17 cellular contexts compared by ENCODE assay signal in genomic region chr3:13336592-13336991, GRCh38.
DNase-seq lines count a peak whose midpoint lies in the region; ATAC-seq lines count a peak whose summit lies in the region.
"Had no signal": no experiment of that assay in that cellular context is flagged by ENCODE, and none has a peak within 500 bp of the region (broad histone marks: within the 10 kb centered on the region; RNA-seq: fewer than 3 reads in every experiment).

No MANE protein-coding gene starts in this region.

- intact Hi-C loops in activated T-helper 2 cell treated with anti-CD3 and anti-CD28 coated beads, Interferon-gamma antibody, Interleukin-2, Interleukin-4, amounts not matched to agents 10 μg/mL and 5 μg/mL and 100 μg/mL, durations not matched to agents 14 hours and 24 hours and 36 hours (cut with micrococcal nuclease), result no loop called here

- peak overlapping the region; percentile 65 to 87 for H3K27ac Mint-ChIP-seq in stimulated activated naive CD8-positive, alpha-beta T cell treated with anti-CD3 and anti-CD28 coated beads, Interleukin-15, amount 100 ng/mL, for 72 hours
- H3K27ac Mint-ChIP-seq in IgD-negative memory B cell, result peak overlapping the region; percentile 39 to 86 (median 57)
- H3K27ac Mint-ChIP-seq in activated T-helper 2 cell treated with anti-CD3 and anti-CD28 coated beads, Interferon-gamma antibody, Interleukin-2, Interleukin-4, amounts not matched to agents 10 μg/mL and 5 μg/mL and 100 μg/mL, durations not matched to agents 14 hours and 24 hours and 36 hours, result peak overlapping the region; percentile 17

- no peak for ATAC-seq in stimulated activated naive CD8-positive, alpha-beta T cell treated with anti-CD3 and anti-CD28 coated beads, Interleukin-15, amount 100 ng/mL, for 72 hours
- no peak for ATAC-seq in stimulated activated naive CD8-positive, alpha-beta T cell treated with anti-CD3 and anti-CD28 coated beads, Interleukin-15, Interleukin-2, amounts not matched to agents 100 U/mL and 50 U/mL, for 24 hours
- ATAC-seq: HCT116 had no signal

- no peaks in the 10 kb centered on the region for H3K4me1 Mint-ChIP-seq in stimulated activated naive CD8-positive, alpha-beta T cell treated with anti-CD3 and anti-CD28 coated beads, Interleukin-15, amount 100 ng/mL, for 72 hours
- peaks cover 24 to 32% (median 30%) of the 10 kb centered on the region in 3 donors for H3K4me1 Mint-ChIP-seq in IgD-negative memory B cell
- H3K4me1 Mint-ChIP-seq in activated T-helper 2 cell treated with anti-CD3 and anti-CD28 coated beads, Interferon-gamma antibody, Interleukin-2, Interleukin-4, amounts not matched to agents 10 μg/mL and 5 μg/mL and 100 μg/mL, durations not matched to agents 14 hours and 24 hours and 36 hours (ENCODE audit: low read depth), result no peaks in the 10 kb centered on the region

- no peak for DNase-seq in stimulated activated naive CD8-positive, alpha-beta T cell treated with anti-CD3 and anti-CD28 coated beads, Interleukin-15, amount 100 ng/mL, for 72 hours
- no peak for DNase-seq in stimulated activated naive CD8-positive, alpha-beta T cell treated with anti-CD3 and anti-CD28 coated beads, Interleukin-15, Interleukin-2, amounts not matched to agents 100 U/mL and 50 U/mL, for 24 hours
- DNase-seq in activated T-helper 2 cell treated with anti-CD3 and anti-CD28 coated beads, Interferon-gamma antibody, Interleukin-2, Interleukin-4, amounts not matched to agents 10 μg/mL and 5 μg/mL and 100 μg/mL, durations not matched to agents 14 hours and 24 hours and 36 hours (ENCODE audit: low spot score), result no peak
- DNase-seq in NCI-H2107 (lab: John Stamatoyannopoulos, UW) (no peak), NCI-H2171 (lab: John Stamatoyannopoulos, UW) (no peak), C1 segment of cervical spinal cord (lab: John Stamatoyannopoulos, UW) (no peak)
- DNase-seq: ACHN, AML-193, GF-D8, GM23248, IMR-90, NCI-H1436, NCI-H2029, NCI-H774, PC-9 had no signal

- no peak overlapping the region for H3K4me3 Mint-ChIP-seq in stimulated activated naive CD8-positive, alpha-beta T cell treated with anti-CD3 and anti-CD28 coated beads, Interleukin-15, amount 100 ng/mL, for 72 hours
- H3K4me3 Mint-ChIP-seq in IgD-negative memory B cell, result no peak overlapping the region
- no peak overlapping the region for H3K4me3 Mint-ChIP-seq in activated T-helper 2 cell treated with anti-CD3 and anti-CD28 coated beads, Interferon-gamma antibody, Interleukin-2, Interleukin-4, amounts not matched to agents 10 μg/mL and 5 μg/mL and 100 μg/mL, durations not matched to agents 14 hours and 24 hours and 36 hours (ENCODE audit: low read depth)

- no peaks in the 10 kb centered on the region for H3K9me3 Mint-ChIP-seq in stimulated activated naive CD8-positive, alpha-beta T cell treated with anti-CD3 and anti-CD28 coated beads, Interleukin-15, amount 100 ng/mL, for 72 hours
- H3K9me3 Mint-ChIP-seq in IgD-negative memory B cell, result no peaks in the 10 kb centered on the region
- H3K9me3 Mint-ChIP-seq in activated T-helper 2 cell treated with anti-CD3 and anti-CD28 coated beads, Interferon-gamma antibody, Interleukin-2, Interleukin-4, amounts not matched to agents 10 μg/mL and 5 μg/mL and 100 μg/mL, durations not matched to agents 14 hours and 24 hours and 36 hours, result no peaks in the 10 kb centered on the region

- no peaks in the 10 kb centered on the region for H3K36me3 Mint-ChIP-seq in IgD-negative memory B cell
- H3K36me3 Mint-ChIP-seq in activated T-helper 2 cell treated with anti-CD3 and anti-CD28 coated beads, Interferon-gamma antibody, Interleukin-2, Interleukin-4, amounts not matched to agents 10 μg/mL and 5 μg/mL and 100 μg/mL, durations not matched to agents 14 hours and 24 hours and 36 hours (ENCODE audit: low read depth), result peaks cover 83% of the 10 kb centered on the region

- H3K27me3 Mint-ChIP-seq in stimulated activated naive CD8-positive, alpha-beta T cell treated with anti-CD3 and anti-CD28 coated beads, Interleukin-15, amount 100 ng/mL, for 72 hours, result no peaks in the 10 kb centered on the region
- no peaks in the 10 kb centered on the region for H3K27me3 Mint-ChIP-seq in IgD-negative memory B cell
- H3K27me3 Mint-ChIP-seq in activated T-helper 2 cell treated with anti-CD3 and anti-CD28 coated beads, Interferon-gamma antibody, Interleukin-2, Interleukin-4, amounts not matched to agents 10 μg/mL and 5 μg/mL and 100 μg/mL, durations not matched to agents 14 hours and 24 hours and 36 hours (ENCODE audit: low read depth), result no peaks in the 10 kb centered on the region

Comparison
In these comparisons a context has a peak if more than half of its experiments do, and no peak if none do; other contexts are left out.
1. H3K27ac Mint-ChIP-seq: peak in every context shown above with its lines; median percentile 76 in stimulated activated naive CD8-positive, alpha-beta T cell treated with anti-CD3 and anti-CD28 coated beads, Interleukin-15, amount 100 ng/mL, for 72 hours; 57 in IgD-negative memory B cell; 17 in activated T-helper 2 cell treated with anti-CD3 and anti-CD28 coated beads, Interferon-gamma antibody, Interleukin-2, Interleukin-4, amounts not matched to agents 10 μg/mL and 5 μg/mL and 100 μg/mL, durations not matched to agents 14 hours and 24 hours and 36 hours.